Comparison of ENCODE assay signal across 18 cellular contexts in the genomic region with DNA sequence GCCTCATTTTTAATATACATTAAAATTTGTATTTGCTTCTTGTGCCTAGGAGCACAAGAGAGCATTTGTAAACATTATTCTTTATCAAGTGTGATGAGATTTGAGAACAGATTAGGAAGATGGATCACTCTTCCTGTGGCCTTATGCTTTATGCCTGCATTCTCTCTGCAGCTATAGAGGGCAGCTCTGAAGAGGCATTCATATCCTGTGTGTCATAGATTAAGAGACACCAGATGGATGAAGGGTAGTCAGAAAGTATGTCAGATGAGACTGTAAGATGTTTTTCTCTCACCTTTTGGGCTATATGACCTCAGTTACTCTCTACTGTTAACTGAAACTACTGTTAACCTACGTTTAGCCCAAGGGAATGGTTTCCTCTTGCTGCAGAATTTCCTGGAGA.
DNase-seq lines count a peak whose midpoint lies in the region; ATAC-seq and TF ChIP-seq lines count a peak whose summit lies in the region.
"Had no signal": no experiment of that assay in that cellular context is flagged by ENCODE, and none has a peak within 500 bp of the region (broad histone marks: within the 10 kb centered on the region; RNA-seq: fewer than 3 reads in every experiment).

No MANE protein-coding gene starts in this region.

- H2AFZ ChIP-seq in SK-N-SH (ENCODE audit: low read depth) = no peak overlapping the region

- no peaks in the 10 kb centered on the region for H4K20me1 ChIP-seq in SK-N-SH (ENCODE audit: insufficient read depth)

- WGBS in SK-N-SH (ENCODE audit: low lambda C conversion rate) = 30% methylated on average over 1 of the region's 1 CpG

- H3K9me3 ChIP-seq in SK-N-SH = no peaks in the 10 kb centered on the region
- H3K9me3 ChIP-seq: SJSA1 had no signal

- TF ChIP-seq RAD21 in SK-N-SH (IDR thresholded peaks at IDR 0.05; ENCODE audit: low read length) = no peak

- CTCF ChIA-PET in AG04449 (lab: Yijun Ruan, JAX) (no interaction called here), SK-N-SH (lab: Yijun Ruan, JAX) (interaction anchor here (0.6 kb wide), 1 partner anchor 206 kb away, joined by 3 read pairs; no protein-coding TSS in a partner anchor)

- peak overlapping the region in 1 of 2 experiments; percentile 61; a peak in 2 of 4 replicates for H3K27ac ChIP-seq in SK-N-SH (ENCODE audit: low read depth in 2 of 2, low read length in 1 of 2)
- H3K27ac ChIP-seq: SJSA1, WERI-Rb-1 had no signal

- H3K79me2 ChIP-seq in SK-N-SH (ENCODE audit: insufficient read depth) = no peaks in the 10 kb centered on the region

- no peak overlapping the region for H3K9ac ChIP-seq in SK-N-SH

- no peaks in the 10 kb centered on the region for H3K9me2 ChIP-seq in SK-N-SH

- POLR2A ChIA-PET in AG04449 (lab: Yijun Ruan, JAX) (no interaction called here), SK-N-SH (lab: Yijun Ruan, JAX) (no interaction called here)

- H3K4me3 ChIP-seq in AG04449 (ENCODE audit: low read depth, low read length) (no peak overlapping the region), HFF-Myc (replicated peaks; ENCODE audit: low read depth, low read length) (no peak overlapping the region), SK-N-SH (ENCODE audit: low read depth in 2 of 2, low read length in 1 of 2) (no peak overlapping the region), foreskin fibroblast (ENCODE audit: low read depth in 1 of 2, low read length in 2 of 2) (no peak overlapping the region)
- H3K4me3 ChIP-seq: K562, SJSA1 had no signal

- H3F3A ChIP-seq in SK-N-SH (replicated peaks; ENCODE audit: insufficient read depth) = peaks cover 4% of the 10 kb centered on the region

- H3K4me2 ChIP-seq in SK-N-SH = peak overlapping the region; percentile 34; the same call in 1 of the 2 replicates

- H3K27me3 ChIP-seq in SK-N-SH (ENCODE audit: insufficient read depth) = no peaks in the 10 kb centered on the region

- ATAC-seq in GM21619 (IDR thresholded peaks at IDR 0.05; ENCODE audit: unreplicated experiment) = no peak
- ATAC-seq: K562, left cardiac atrium had no signal

- H3K4me1 ChIP-seq in SK-N-SH (ENCODE audit: control insufficient read depth in 1 of 2, insufficient read depth in 2 of 2, low read depth in 1 of 2, low read length in 1 of 2) = peaks cover 0 to 5% of the 10 kb centered on the region in 2 experiments; a peak in 1 of 4 replicates
- H3K4me1 ChIP-seq: SJSA1 had no signal

- DNase-seq in AG04449 (ENCODE audit: low read depth, low spot score) (peak; percentile 16), HFF-Myc (ENCODE audit: extremely low read depth, low read depth) (peak; percentile 11), SK-N-SH (peak; percentile 10), foreskin fibroblast (peak; percentile 14 to 54), OCI-M2 (lab: John Stamatoyannopoulos, UW; ENCODE audit: unreplicated experiment) (no peak), NOMO-1 treated with dmso at 0.1 percent for 144 hours (lab: John Stamatoyannopoulos, UW; ENCODE audit: unreplicated experiment) (no peak)
- no peak for DNase-seq in stimulated activated CD4-positive, alpha-beta T cell treated with anti-CD3 and anti-CD28 coated beads, Interleukin-4, amount 100 ng/mL, for 1 hour
- DNase-seq: activated naive CD4-positive, alpha-beta T cell treated with anti-CD3 and anti-CD28 coated beads, Interleukin-2, amount 10 ng/mL, durations not matched to agents 7 days and 5 days; DMS79 treated with DMSO at 0.1 percent for 48 hours; glutamatergic neuron; left cardiac atrium; naive B cell; NCI-H1694; NCI-H748 treated with DMSO at 0.1 percent for 48 hours; WERI-Rb-1 had no signal

- no peaks in the 10 kb centered on the region for H3K36me3 ChIP-seq in SK-N-SH (replicated peaks in 1 of 2; ENCODE audit: control insufficient read depth in 1 of 2, insufficient read depth in 2 of 2, low read length in 1 of 2)
- H3K36me3 ChIP-seq: SJSA1, WERI-Rb-1 had no signal

- TF ChIP-seq CTCF in AG04449 (IDR thresholded peaks at IDR 0.05; ENCODE audit: insufficient read depth, low read length, missing control alignments) (no peak), HFF-Myc (IDR thresholded peaks at IDR 0.05; ENCODE audit: low read depth, low read length, missing control alignments) (no peak), SK-N-SH (IDR thresholded peaks at IDR 0.05) (no peak), foreskin fibroblast (IDR thresholded peaks at IDR 0.05; ENCODE audit: low read depth, low read length) (no peak)

- no peak for TF ChIP-seq EP300 in SK-N-SH (IDR thresholded peaks at IDR 0.05; ENCODE audit: borderline replicate concordance in 1 of 2, low read depth in 1 of 2, low read length in 1 of 2)

TF ChIP-seq in SK-N-SH, 30 proteins besides CTCF, POLR2A, EP300 and RAD21:
- TF ChIP-seq REST (IDR thresholded peaks at IDR 0.05; ENCODE audit: low read depth, low read length) = no peak
- no peak for TF ChIP-seq RCOR1 (IDR thresholded peaks at IDR 0.05; ENCODE audit: low read length)
- peak; percentile 50 for TF ChIP-seq TCF12 (IDR thresholded peaks at IDR 0.05)
- no peak for TF ChIP-seq TEAD4 (IDR thresholded peaks at IDR 0.05; ENCODE audit: borderline replicate concordance, insufficient read depth)
- TF ChIP-seq JUND (IDR thresholded peaks at IDR 0.05) = no peak
- TF ChIP-seq RFX5 (IDR thresholded peaks at IDR 0.05; ENCODE audit: low read length) = no peak
- TF ChIP-seq, protein P1, sequence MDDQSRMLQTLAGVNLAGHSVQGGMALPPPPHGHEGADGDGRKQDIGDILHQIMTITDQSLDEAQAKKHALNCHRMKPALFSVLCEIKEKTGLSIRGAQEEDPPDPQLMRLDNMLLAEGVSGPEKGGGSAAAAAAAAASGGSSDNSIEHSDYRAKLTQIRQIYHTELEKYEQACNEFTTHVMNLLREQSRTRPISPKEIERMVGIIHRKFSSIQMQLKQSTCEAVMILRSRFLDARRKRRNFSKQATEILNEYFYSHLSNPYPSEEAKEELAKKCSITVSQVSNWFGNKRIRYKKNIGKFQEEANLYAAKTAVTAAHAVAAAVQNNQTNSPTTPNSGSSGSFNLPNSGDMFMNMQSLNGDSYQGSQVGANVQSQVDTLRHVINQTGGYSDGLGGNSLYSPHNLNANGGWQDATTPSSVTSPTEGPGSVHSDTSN (IDR thresholded peaks at IDR 0.05) = peak; percentile 50

Comparison
In these comparisons a context has a peak if more than half of its experiments do, and no peak if none do; other contexts are left out.
1. DNase-seq: peak in AG04449 (single experiment), HFF-Myc (single experiment), SK-N-SH (single experiment) and foreskin fibroblast (2 of 2); none in OCI-M2 (single experiment), stimulated activated CD4-positive, alpha-beta T cell treated with anti-CD3 and anti-CD28 coated beads, Interleukin-4, amount 100 ng/mL, for 1 hour (single experiment) and NOMO-1 treated with dmso at 0.1 percent for 144 hours (single experiment).